Comparison of ENCODE assay signal across 8 cellular contexts in the genomic region with DNA sequence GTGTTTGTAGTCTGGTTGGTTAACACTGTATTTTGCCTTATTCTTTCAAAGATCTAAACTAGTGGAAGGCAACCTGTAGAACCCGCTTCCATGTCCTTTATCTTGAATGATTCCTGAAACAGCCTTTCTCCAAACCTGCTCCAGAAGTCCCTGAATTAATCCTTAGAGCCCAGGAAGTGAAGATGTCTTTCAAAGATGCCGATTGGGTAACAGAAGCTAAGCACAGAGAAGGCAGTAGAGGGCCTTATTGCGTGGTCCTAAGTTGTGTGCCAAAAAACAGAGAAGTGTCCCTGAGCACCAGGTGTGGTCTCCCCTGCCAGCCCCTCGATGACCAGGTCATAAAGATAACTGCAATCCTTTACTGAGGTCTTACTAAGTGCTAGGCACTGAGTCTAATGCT. TPM values are rescaled to one million over a fixed set of nuclear protein-coding genes. Genes with fewer than 3 reads are reported as not detected.
DNase-seq lines count a peak whose midpoint lies in the region; ATAC-seq and TF ChIP-seq lines count a peak whose summit lies in the region.

No MANE protein-coding gene starts in this region.

- H3K4me3 ChIP-seq in OCI-LY3 (ENCODE audit: low read length), result peak overlapping the region; percentile 90

- H3K4me1 Mint-ChIP-seq in CD14-positive monocyte, result peaks cover 12% of the 10 kb centered on the region
- H3K4me1 Mint-ChIP-seq in mesothelial cell of epicardium, result peaks cover 8% of the 10 kb centered on the region

- H3K27me3 ChIP-seq in OCI-LY3 (ENCODE audit: low read depth, low read length), result no peaks in the 10 kb centered on the region

- peak overlapping the region; percentile 81 for H3K4me2 ChIP-seq in OCI-LY3 (ENCODE audit: low read length)

- H3K4me3 Mint-ChIP-seq in CD14-positive monocyte (peak overlapping the region; percentile 88 to 94), mesothelial cell of epicardium (peak overlapping the region; percentile 84)

- no peaks in the 10 kb centered on the region for H4K20me1 ChIP-seq in OCI-LY3 (ENCODE audit: insufficient read depth, low read length)

- no peak for DNase-seq in CD14-positive monocyte (ENCODE audit: low spot score)
- DNase-seq in mesothelial cell of epicardium (ENCODE audit: low spot score in 2 of 2, unreplicated experiment in 2 of 2), result no peak
- no peak for DNase-seq in omental fat pad (ENCODE audit: low spot score)
- no peak for DNase-seq in middle frontal gyrus (ENCODE audit: extremely low spot score, low spot score)

- H3K36me3 Mint-ChIP-seq in CD14-positive monocyte (peaks cover 0 to 3% of the 10 kb centered on the region in 2 donors), mesothelial cell of epicardium (no peaks in the 10 kb centered on the region)

- H3K4me1 ChIP-seq in OCI-LY3 (ENCODE audit: low read length), result peaks cover 11% of the 10 kb centered on the region; the same call in 1 of the 2 replicates

- no peaks in the 10 kb centered on the region for H3K9me3 ChIP-seq in OCI-LY3 (ENCODE audit: insufficient read depth, low read length)

- ATAC-seq in GM21526 (IDR thresholded peaks at IDR 0.05; ENCODE audit: low FRiP score, unreplicated experiment) (peak; percentile 24), omental fat pad (ENCODE audit: low FRiP score) (no peak), GM18511 (IDR thresholded peaks at IDR 0.05; ENCODE audit: unreplicated experiment) (no peak)

- H3K9me3 Mint-ChIP-seq in CD14-positive monocyte (peaks cover 0 to 11% (median 1%) of the 10 kb centered on the region in 7 donors), mesothelial cell of epicardium (peaks cover 9% of the 10 kb centered on the region)

- H3K27ac Mint-ChIP-seq in CD14-positive monocyte, result peak overlapping the region in 3 of 7 donors; percentile 29 to 41 (median 31)
- H3K27ac Mint-ChIP-seq in mesothelial cell of epicardium, result peak overlapping the region; percentile 60

- peak overlapping the region; percentile 72 for H3K27ac ChIP-seq in OCI-LY3 (ENCODE audit: low read length)
- peak overlapping the region; percentile 58 for H3K27ac ChIP-seq in cingulate gyrus (ENCODE audit: low read depth, low read length)

- H2AFZ ChIP-seq in OCI-LY3 (ENCODE audit: low read depth, low read length), result peak overlapping the region; percentile 94; the same call in 1 of the 2 replicates

- no peaks in the 10 kb centered on the region for H3K36me3 ChIP-seq in OCI-LY3 (replicated peaks; ENCODE audit: low read depth, low read length)

- TF ChIP-seq CTCF in CD14-positive monocyte (IDR thresholded peaks at IDR 0.05) (no peak), OCI-LY3 (IDR thresholded peaks at IDR 0.05; ENCODE audit: low read depth, low read length) (no peak), mesothelial cell of epicardium (IDR thresholded peaks at IDR 0.05; ENCODE audit: unreplicated experiment) (no peak), omental fat pad (IDR thresholded peaks at IDR 0.05) (no peak)

- intact Hi-C loops in CD14-positive monocyte (cut with micrococcal nuclease), result no loop called here

- peak overlapping the region; percentile 82 for H3K9ac ChIP-seq in OCI-LY3 (ENCODE audit: low read length)

- H3K27me3 Mint-ChIP-seq in CD14-positive monocyte (ENCODE audit: low read depth in 3 of 3) (peaks cover 7 to 15% (median 12%) of the 10 kb centered on the region in 3 donors), mesothelial cell of epicardium (ENCODE audit: low read depth) (peaks cover 21% of the 10 kb centered on the region)

- H3K79me2 ChIP-seq in OCI-LY3 (ENCODE audit: low read length), result no peaks in the 10 kb centered on the region

RNA-seq across cellular contexts. Expression of gene ZSCAN16, which starts 19.1 kb away (rescaled TPM):
- polyA plus RNA-seq in CD14-positive monocyte, result 1 to 10 TPM; 3.5 to 5.9 TPM
- total RNA-seq in mesothelial cell of epicardium (9.1 to 11.7 TPM (median 11.3 TPM) in 3 replicates), omental fat pad (1 to 10 TPM; 2.8 to 6.0 (median 3.5) TPM)

RNA-seq across cellular contexts. Expression of gene ZNF165, which starts 24.9 kb away (rescaled TPM):
- under 1 TPM in 1 of 2 donors, not detected in 1; 0.08 TPM for polyA plus RNA-seq in CD14-positive monocyte
- total RNA-seq in mesothelial cell of epicardium (3.7 to 4.6 TPM (median 4.0 TPM) in 3 replicates), omental fat pad (1 to 10 TPM in 1 of 4 donors, under 1 TPM in 2, not detected in 1; 0.38 to 1.4 (median 0.72) TPM)

RNA-seq across cellular contexts. Expression of gene ZKSCAN8, which starts 36.4 kb away (rescaled TPM):
- under 1 TPM; 0.49 to 0.71 TPM for polyA plus RNA-seq in CD14-positive monocyte
- total RNA-seq in mesothelial cell of epicardium (51.7 to 53.1 TPM (median 52.8 TPM) in 3 replicates), omental fat pad (10 to 100 TPM; 16.0 to 27.7 (median 17.2) TPM)
